Comparison of ENCODE assay signal across 1 cellular context in genomic region chr12:85575115-85576096, GRCh38.
TF ChIP-seq lines count a peak whose summit lies in the region.

No MANE protein-coding gene starts in this region.

TF ChIP-seq in SK-N-SH treated with all-trans-retinoic acid at 6 μM for 48 hours, 23 proteins besides CTCF, POLR2A, EP300 and RAD21 (continued from another document):
- TF ChIP-seq, protein P1, sequence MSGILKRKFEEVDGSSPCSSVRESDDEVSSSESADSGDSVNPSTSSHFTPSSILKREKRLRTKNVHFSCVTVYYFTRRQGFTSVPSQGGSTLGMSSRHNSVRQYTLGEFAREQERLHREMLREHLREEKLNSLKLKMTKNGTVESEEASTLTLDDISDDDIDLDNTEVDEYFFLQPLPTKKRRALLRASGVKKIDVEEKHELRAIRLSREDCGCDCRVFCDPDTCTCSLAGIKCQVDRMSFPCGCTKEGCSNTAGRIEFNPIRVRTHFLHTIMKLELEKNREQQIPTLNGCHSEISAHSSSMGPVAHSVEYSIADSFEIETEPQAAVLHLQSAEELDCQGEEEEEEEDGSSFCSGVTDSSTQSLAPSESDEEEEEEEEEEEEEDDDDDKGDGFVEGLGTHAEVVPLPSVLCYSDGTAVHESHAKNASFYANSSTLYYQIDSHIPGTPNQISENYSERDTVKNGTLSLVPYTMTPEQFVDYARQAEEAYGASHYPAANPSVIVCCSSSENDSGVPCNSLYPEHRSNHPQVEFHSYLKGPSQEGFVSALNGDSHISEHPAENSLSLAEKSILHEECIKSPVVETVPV (CRISPR knock-in tag; IDR thresholded peaks at IDR 0.05), result no peak
- TF ChIP-seq ZNF565 (CRISPR knock-in tag; conservative IDR thresholded peaks at IDR 0.05; ENCODE audit: low read depth) (no peak), TCF4 (CRISPR knock-in tag; IDR thresholded peaks at IDR 0.05; ENCODE audit: borderline replicate concordance) (no peak)
TF ChIP-seq in SK-N-SH treated with all-trans-retinoic acid at 6 μM for 48 hours: peak in this region for 0.
